In genomic region chr4:69896530-69897116, GRCh38 we compare ENCODE assay signal across 13 cellular contexts. TPM values are rescaled to one million over a fixed set of nuclear protein-coding genes. Genes with fewer than 3 reads are reported as not detected.
A peak's percentile ranks its signal among the peaks of the same experiment; 100 is the strongest.
DNase-seq lines count a peak whose midpoint lies in the region; ATAC-seq and TF ChIP-seq lines count a peak whose summit lies in the region.
"Had no signal": no experiment of that assay in that cellular context is flagged by ENCODE, and none has a peak within 500 bp of the region (broad histone marks: within the 10 kb centered on the region; RNA-seq: fewer than 3 reads in every experiment).

No MANE protein-coding gene starts in this region.

- no peaks in the 10 kb centered on the region for H3K79me2 ChIP-seq in KMS-11 (ENCODE audit: insufficient read depth, low read depth)

- ATAC-seq in activated T-cell treated with anti-CD3 and anti-CD28 coated beads, Interleukin-2, amount 50 U/mL, for 72 hours (replicated peaks in 1 of 2) = no peak
- no peak for ATAC-seq in HG02870 (IDR thresholded peaks at IDR 0.05; ENCODE audit: unreplicated experiment)
- ATAC-seq: psoas muscle; Right ventricle myocardium inferior; stimulated activated naive B cell treated with anti-CD40 and anti-IgM and Interleukin-4, amounts not matched to agents 10 μg/mL and 1 μg/mL and 100 μg/mL, for 72 hours had no signal

- no peaks in the 10 kb centered on the region for H4K20me1 ChIP-seq in KMS-11 (ENCODE audit: insufficient read depth)

- TF ChIP-seq CTCF in BJ (IDR thresholded peaks at IDR 0.05; ENCODE audit: insufficient read depth, low read depth, low read length) (0 out of 2 replicates have a peak, but pooled peaks have one; percentile 10), KMS-11 (conservative IDR thresholded peaks at IDR 0.05; ENCODE audit: low read depth, low read length) (peak; percentile 75), astrocyte of the spinal cord (IDR thresholded peaks at IDR 0.05; ENCODE audit: low read depth, low read length) (peak; percentile 53)

- no peak overlapping the region for H3K9ac ChIP-seq in KMS-11

- H3K4me2 ChIP-seq in KMS-11 = no peak overlapping the region

- no peak overlapping the region for H3K4me3 Mint-ChIP-seq in activated T-cell treated with anti-CD3 and anti-CD28 coated beads, Interleukin-2, amount 50 U/mL, for 72 hours
- H3K4me3 Mint-ChIP-seq: stimulated activated naive B cell treated with anti-CD40 and anti-IgM and Interleukin-4, amounts not matched to agents 10 μg/mL and 1 μg/mL and 100 μg/mL, for 72 hours had no signal

- no peaks in the 10 kb centered on the region for H3K36me3 ChIP-seq in BJ (ENCODE audit: control insufficient read depth, insufficient read depth, low read length)
- H3K36me3 ChIP-seq in KMS-11 (ENCODE audit: insufficient read depth) = no peaks in the 10 kb centered on the region

- no peak overlapping the region for H3K27ac ChIP-seq in KMS-11
- H3K27ac ChIP-seq: psoas muscle had no signal

- no peaks in the 10 kb centered on the region for H3K9me3 Mint-ChIP-seq in activated T-cell treated with anti-CD3 and anti-CD28 coated beads, Interleukin-2, amount 50 U/mL, for 72 hours
- H3K9me3 Mint-ChIP-seq: stimulated activated naive B cell treated with anti-CD40 and anti-IgM and Interleukin-4, amounts not matched to agents 10 μg/mL and 1 μg/mL and 100 μg/mL, for 72 hours had no signal

- no peaks in the 10 kb centered on the region for H3K4me1 ChIP-seq in KMS-11 (ENCODE audit: low read depth, poor library complexity, severe bottlenecking)
- H3K4me1 ChIP-seq: psoas muscle had no signal

- H3K27me3 ChIP-seq in BJ (ENCODE audit: control insufficient read depth, insufficient read depth, low read length) = no peaks in the 10 kb centered on the region
- no peaks in the 10 kb centered on the region for H3K27me3 ChIP-seq in KMS-11 (ENCODE audit: insufficient read depth, low read depth)

- in situ Hi-C loops in astrocyte of the spinal cord (cut with HindIII; ENCODE audit: low sequenced_read_pairs) = no loop called here

- DNase-seq in BJ (ENCODE audit: low read depth) (no peak), astrocyte of the spinal cord (ENCODE audit: low read depth, low spot score) (peak; percentile 20), left kidney (ENCODE audit: low read depth, low spot score) (peak; percentile 20), NCI-H446 (lab: John Stamatoyannopoulos, UW) (no peak)
- DNase-seq in stimulated activated CD4-positive, alpha-beta T cell treated with anti-CD3 and anti-CD28 coated beads, Interleukin-4, amount 100 ng/mL, for 1 hour = no peak
- DNase-seq in activated T-cell treated with anti-CD3 and anti-CD28 coated beads, Interleukin-2, amount 50 U/mL, for 72 hours = no peak
- DNase-seq: activated CD8-positive, alpha-beta memory T cell treated with anti-CD3 and anti-CD28 coated beads, Interleukin-2, amount 50 U/mL, for 4 hours; foreskin melanocyte; psoas muscle; stimulated activated naive B cell treated with anti-CD40 and anti-IgM and Interleukin-4, amounts not matched to agents 10 μg/mL and 1 μg/mL and 100 μg/mL, for 72 hours had no signal

- H3K4me3 ChIP-seq in BJ (ENCODE audit: low read depth, low read length) = no peak overlapping the region
- no peak overlapping the region for H3K4me3 ChIP-seq in KMS-11 (IDR thresholded peaks at IDR 0.05; ENCODE audit: insufficient read depth, low read depth, low read length)
- no peak overlapping the region for H3K4me3 ChIP-seq in astrocyte of the spinal cord (ENCODE audit: low read depth, low read length)
- H3K4me3 ChIP-seq: psoas muscle had no signal

- H3K4me1 Mint-ChIP-seq in activated T-cell treated with anti-CD3 and anti-CD28 coated beads, Interleukin-2, amount 50 U/mL, for 72 hours (ENCODE audit: low read depth) = no peaks in the 10 kb centered on the region
- H3K4me1 Mint-ChIP-seq: stimulated activated naive B cell treated with anti-CD40 and anti-IgM and Interleukin-4, amounts not matched to agents 10 μg/mL and 1 μg/mL and 100 μg/mL, for 72 hours had no signal

- POLR2A ChIA-PET in BJ (lab: Charles Lee) = no interaction called here

- CTCF ChIA-PET in BJ (lab: Yijun Ruan, JAX) = no interaction called here

- peaks cover 17% of the 10 kb centered on the region for H3K27me3 Mint-ChIP-seq in activated T-cell treated with anti-CD3 and anti-CD28 coated beads, Interleukin-2, amount 50 U/mL, for 72 hours (ENCODE audit: low read depth)

- H2AFZ ChIP-seq in KMS-11 (ENCODE audit: low read depth) = no peak overlapping the region

- no peak overlapping the region for H3K27ac Mint-ChIP-seq in activated T-cell treated with anti-CD3 and anti-CD28 coated beads, Interleukin-2, amount 50 U/mL, for 72 hours
- H3K27ac Mint-ChIP-seq: stimulated activated naive B cell treated with anti-CD40 and anti-IgM and Interleukin-4, amounts not matched to agents 10 μg/mL and 1 μg/mL and 100 μg/mL, for 72 hours had no signal

- no peaks in the 10 kb centered on the region for H3K36me3 Mint-ChIP-seq in activated T-cell treated with anti-CD3 and anti-CD28 coated beads, Interleukin-2, amount 50 U/mL, for 72 hours (ENCODE audit: insufficient read depth in 2 of 2)
- H3K36me3 Mint-ChIP-seq: stimulated activated naive B cell treated with anti-CD40 and anti-IgM and Interleukin-4, amounts not matched to agents 10 μg/mL and 1 μg/mL and 100 μg/mL, for 72 hours had no signal

RNA-seq across cellular contexts. Expression of gene CSN1S1, which starts 34.2 kb away (rescaled TPM):
- not detected in 2 replicates for polyA plus RNA-seq in BJ (2011; rRNA removed)
- polyA minus RNA-seq in BJ (2011; rRNA and poly(A)+ RNA removed) = not detected in 2 replicates
- total RNA-seq in activated T-cell treated with anti-CD3 and anti-CD28 coated beads, Interleukin-2, amount 50 U/mL, for 72 hours = not detected
- total RNA-seq: psoas muscle, Right ventricle myocardium inferior had no signal
- polyA plus RNA-seq: psoas muscle had no signal

RNA-seq across cellular contexts. Expression of gene SULT1E1, which starts 36.7 kb away (rescaled TPM):
- not detected in 2 replicates for polyA plus RNA-seq in BJ (2011; rRNA removed)
- not detected in 2 replicates for polyA minus RNA-seq in BJ (2011; rRNA and poly(A)+ RNA removed)
- not detected for total RNA-seq in activated T-cell treated with anti-CD3 and anti-CD28 coated beads, Interleukin-2, amount 50 U/mL, for 72 hours
- total RNA-seq: psoas muscle, Right ventricle myocardium inferior had no signal

Comparison
In these comparisons a context has a peak if more than half of its experiments do, and no peak if none do; other contexts are left out.
1. DNase-seq: peak in astrocyte of the spinal cord (single experiment) and left kidney (single experiment); none in BJ (single experiment), NCI-H446 (0 of 2), stimulated activated CD4-positive, alpha-beta T cell treated with anti-CD3 and anti-CD28 coated beads, Interleukin-4, amount 100 ng/mL, for 1 hour (single experiment) and activated T-cell treated with anti-CD3 and anti-CD28 coated beads, Interleukin-2, amount 50 U/mL, for 72 hours (0 of 2).
2. CTCF ChIP-seq: peak in every context shown above with its lines; median percentile 75 in KMS-11; 53 in astrocyte of the spinal cord; 10 in BJ.